In genomic region chr4:77177196-77177595, GRCh38 we compare ENCODE assay signal across 1 cellular context.
TF ChIP-seq lines count a peak whose summit lies in the region.

No MANE protein-coding gene starts in this region.

TF ChIP-seq in HepG2, 621 proteins besides CTCF, POLR2A, EP300 and RAD21 (continued from another document):
- TF ChIP-seq, protein P1, sequence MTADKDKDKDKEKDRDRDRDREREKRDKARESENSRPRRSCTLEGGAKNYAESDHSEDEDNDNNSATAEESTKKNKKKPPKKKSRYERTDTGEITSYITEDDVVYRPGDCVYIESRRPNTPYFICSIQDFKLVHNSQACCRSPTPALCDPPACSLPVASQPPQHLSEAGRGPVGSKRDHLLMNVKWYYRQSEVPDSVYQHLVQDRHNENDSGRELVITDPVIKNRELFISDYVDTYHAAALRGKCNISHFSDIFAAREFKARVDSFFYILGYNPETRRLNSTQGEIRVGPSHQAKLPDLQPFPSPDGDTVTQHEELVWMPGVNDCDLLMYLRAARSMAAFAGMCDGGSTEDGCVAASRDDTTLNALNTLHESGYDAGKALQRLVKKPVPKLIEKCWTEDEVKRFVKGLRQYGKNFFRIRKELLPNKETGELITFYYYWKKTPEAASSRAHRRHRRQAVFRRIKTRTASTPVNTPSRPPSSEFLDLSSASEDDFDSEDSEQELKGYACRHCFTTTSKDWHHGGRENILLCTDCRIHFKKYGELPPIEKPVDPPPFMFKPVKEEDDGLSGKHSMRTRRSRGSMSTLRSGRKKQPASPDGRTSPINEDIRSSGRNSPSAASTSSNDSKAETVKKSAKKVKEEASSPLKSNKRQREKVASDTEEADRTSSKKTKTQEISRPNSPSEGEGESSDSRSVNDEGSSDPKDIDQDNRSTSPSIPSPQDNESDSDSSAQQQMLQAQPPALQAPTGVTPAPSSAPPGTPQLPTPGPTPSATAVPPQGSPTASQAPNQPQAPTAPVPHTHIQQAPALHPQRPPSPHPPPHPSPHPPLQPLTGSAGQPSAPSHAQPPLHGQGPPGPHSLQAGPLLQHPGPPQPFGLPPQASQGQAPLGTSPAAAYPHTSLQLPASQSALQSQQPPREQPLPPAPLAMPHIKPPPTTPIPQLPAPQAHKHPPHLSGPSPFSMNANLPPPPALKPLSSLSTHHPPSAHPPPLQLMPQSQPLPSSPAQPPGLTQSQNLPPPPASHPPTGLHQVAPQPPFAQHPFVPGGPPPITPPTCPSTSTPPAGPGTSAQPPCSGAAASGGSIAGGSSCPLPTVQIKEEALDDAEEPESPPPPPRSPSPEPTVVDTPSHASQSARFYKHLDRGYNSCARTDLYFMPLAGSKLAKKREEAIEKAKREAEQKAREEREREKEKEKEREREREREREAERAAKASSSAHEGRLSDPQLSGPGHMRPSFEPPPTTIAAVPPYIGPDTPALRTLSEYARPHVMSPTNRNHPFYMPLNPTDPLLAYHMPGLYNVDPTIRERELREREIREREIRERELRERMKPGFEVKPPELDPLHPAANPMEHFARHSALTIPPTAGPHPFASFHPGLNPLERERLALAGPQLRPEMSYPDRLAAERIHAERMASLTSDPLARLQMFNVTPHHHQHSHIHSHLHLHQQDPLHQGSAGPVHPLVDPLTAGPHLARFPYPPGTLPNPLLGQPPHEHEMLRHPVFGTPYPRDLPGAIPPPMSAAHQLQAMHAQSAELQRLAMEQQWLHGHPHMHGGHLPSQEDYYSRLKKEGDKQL (CRISPR knock-in tag; IDR thresholded peaks at IDR 0.05; ENCODE audit: low read depth) = no peak
